ENCODE assay signal across 21 cellular contexts in the genomic region with DNA sequence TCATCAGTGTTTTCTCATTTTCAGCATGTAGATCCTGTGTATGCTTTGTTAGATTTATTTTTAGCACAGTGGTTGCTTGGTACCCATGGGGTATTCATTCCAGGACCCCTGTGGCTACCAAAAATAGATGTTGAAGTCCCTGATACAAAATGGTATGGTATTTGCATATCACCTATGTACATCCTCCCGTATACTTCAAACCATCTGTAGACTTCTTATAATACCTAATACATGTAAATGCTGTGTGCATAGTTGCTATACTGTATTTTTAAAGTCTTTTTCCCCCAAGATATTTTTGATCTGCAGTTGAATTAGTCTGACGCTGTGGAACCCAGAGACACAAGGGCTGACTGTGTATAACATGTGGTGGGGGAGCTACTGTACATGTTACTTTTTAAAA.
A peak's percentile ranks its signal among the peaks of the same experiment; 100 is the strongest.
DNase-seq lines count a peak whose midpoint lies in the region; ATAC-seq, FAIRE-seq and TF ChIP-seq lines count a peak whose summit lies in the region.
"Had no signal": no experiment of that assay in that cellular context is flagged by ENCODE, and none has a peak within 500 bp of the region (broad histone marks: within the 10 kb centered on the region; RNA-seq: fewer than 3 reads in every experiment).

No MANE protein-coding gene starts in this region.

- H3K4me3 ChIP-seq in DOHH2 (ENCODE audit: low read length) (peak overlapping the region; percentile 66), SU-DHL-6 (ENCODE audit: insufficient read depth, low read length, poor library complexity, severe bottlenecking) (no peak overlapping the region)
- H3K4me3 ChIP-seq: PC-9, SJSA1 had no signal

- TF ChIP-seq CTCF in DOHH2 (IDR thresholded peaks at IDR 0.05; ENCODE audit: low read depth, low read length, poor library complexity, severe bottlenecking): no peak
- no peak for TF ChIP-seq CTCF in GM20000 (IDR thresholded peaks at IDR 0.05; ENCODE audit: extremely low read depth, missing control alignments)
- TF ChIP-seq CTCF in SU-DHL-6 (IDR thresholded peaks at IDR 0.05; ENCODE audit: insufficient read depth, low read length, poor library complexity, severe bottlenecking): no peak
- no peak for TF ChIP-seq CTCF in neural crest cell (conservative IDR thresholded peaks at IDR 0.05)

- peak overlapping the region; percentile 100 for H3K27ac ChIP-seq in DOHH2 (ENCODE audit: low read depth, low read length)
- H3K27ac ChIP-seq in SU-DHL-6 (ENCODE audit: low read depth, low read length): peak overlapping the region; percentile 100
- H3K27ac ChIP-seq: C4-2B, PC-9, SJSA1 had no signal

- peaks cover 21% of the 10 kb centered on the region for H3K4me1 Mint-ChIP-seq in neural crest cell

- H3K27me3 ChIP-seq in DOHH2 (ENCODE audit: control insufficient read depth, low read length): no peaks in the 10 kb centered on the region
- H3K27me3 ChIP-seq in SU-DHL-6 (ENCODE audit: low read length): no peaks in the 10 kb centered on the region
- H3K27me3 ChIP-seq: SJSA1 had no signal

- H3K9me3 ChIP-seq in DOHH2 (ENCODE audit: control insufficient read depth, insufficient read depth, low read length) (no peaks in the 10 kb centered on the region), SU-DHL-6 (ENCODE audit: insufficient read depth, low read length) (no peaks in the 10 kb centered on the region)
- H3K9me3 ChIP-seq: SJSA1 had no signal

- H3K9me2 ChIP-seq in DOHH2 (replicated peaks; ENCODE audit: control insufficient read depth, low read length) (no peaks in the 10 kb centered on the region), SU-DHL-6 (replicated peaks; ENCODE audit: insufficient read depth, low read length) (no peaks in the 10 kb centered on the region)

- H3K79me2 ChIP-seq in DOHH2 (ENCODE audit: control insufficient read depth, low read length): peaks cover 71% of the 10 kb centered on the region
- H3K79me2 ChIP-seq in SU-DHL-6 (ENCODE audit: insufficient read depth, low read length): peaks cover 10% of the 10 kb centered on the region; the same call in 1 of the 2 replicates

- no peaks in the 10 kb centered on the region for H3K27me3 Mint-ChIP-seq in neural crest cell (ENCODE audit: low read depth)

- ATAC-seq in GM21526 (IDR thresholded peaks at IDR 0.05; ENCODE audit: low FRiP score, unreplicated experiment): no peak

- H3K4me2 ChIP-seq in DOHH2 (ENCODE audit: low read length) (peak overlapping the region; percentile 90), SU-DHL-6 (ENCODE audit: low read depth, low read length, poor library complexity, severe bottlenecking) (peak overlapping the region; percentile 87)
- H3K4me2 ChIP-seq: PC-9 had no signal

- H3K4me3 Mint-ChIP-seq in neural crest cell: no peak overlapping the region

- DNase-seq in GM20000 (ENCODE audit: low spot score): peak; percentile 36
- DNase-seq in neural crest cell (ENCODE audit: low read depth, low spot score): no peak
- DNase-seq in SHP77 (lab: John Stamatoyannopoulos, UW): no peak
- no peak for DNase-seq in GM19239 (ENCODE audit: insufficient read length, low spot score)
- no peak for DNase-seq in NCI-H82 treated with DMSO at 0.1 percent for 48 hours (lab: John Stamatoyannopoulos, UW; ENCODE audit: unreplicated experiment)
- DNase-seq: DMS 273 treated with DMSO at 0.1 percent for 48 hours; GF-D8; GOT3; IMR-90; Kasumi-1; NCI-H1417; NCI-H187 treated with DMSO at 0.1 percent for 48 hours; NCI-H526 treated with DMSO at 0.1 percent for 48 hours; NK-92 treated with Interleukin-12 subunit alpha and Interleukin-12 subunit beta, amount 100 ng/mL, for 24 hours; PC-9 had no signal

- H3K9me3 Mint-ChIP-seq in neural crest cell: peaks cover 3% of the 10 kb centered on the region

- H4K20me1 ChIP-seq in DOHH2 (ENCODE audit: control insufficient read depth, insufficient read depth, low read depth, low read length) (no peaks in the 10 kb centered on the region), SU-DHL-6 (ENCODE audit: low read depth, low read length) (no peaks in the 10 kb centered on the region)

- peaks cover 49% of the 10 kb centered on the region for H3K36me3 ChIP-seq in DOHH2 (ENCODE audit: control insufficient read depth, low read length)
- H3K36me3 ChIP-seq in SU-DHL-6 (ENCODE audit: low read length): no peaks in the 10 kb centered on the region

- H3K4me1 ChIP-seq in DOHH2 (ENCODE audit: control insufficient read depth, low read length): peaks cover 100% of the 10 kb centered on the region

- FAIRE-seq in GM19239 (lab: Jason Lieb, UNC): no peak
- FAIRE-seq: A204.1 had no signal

- H3F3A ChIP-seq in DOHH2 (ENCODE audit: control insufficient read depth, insufficient read depth): peaks cover 82% of the 10 kb centered on the region
- peaks cover 96% of the 10 kb centered on the region for H3F3A ChIP-seq in SU-DHL-6 (ENCODE audit: insufficient read depth)

- peak overlapping the region; percentile 2 for H3K27ac Mint-ChIP-seq in neural crest cell (ENCODE audit: unreplicated experiment)

- peaks cover 23% of the 10 kb centered on the region for H3K36me3 Mint-ChIP-seq in neural crest cell (ENCODE audit: low read depth)

- peak overlapping the region; percentile 38 for H3K9ac ChIP-seq in SU-DHL-6 (ENCODE audit: low read length)

- H2AFZ ChIP-seq in SU-DHL-6 (ENCODE audit: low read depth, low read length, severe bottlenecking): no peak overlapping the region
- H2AFZ ChIP-seq: PC-9 had no signal
